Comparison of ENCODE assay signal across 9 cellular contexts in the genomic region with DNA sequence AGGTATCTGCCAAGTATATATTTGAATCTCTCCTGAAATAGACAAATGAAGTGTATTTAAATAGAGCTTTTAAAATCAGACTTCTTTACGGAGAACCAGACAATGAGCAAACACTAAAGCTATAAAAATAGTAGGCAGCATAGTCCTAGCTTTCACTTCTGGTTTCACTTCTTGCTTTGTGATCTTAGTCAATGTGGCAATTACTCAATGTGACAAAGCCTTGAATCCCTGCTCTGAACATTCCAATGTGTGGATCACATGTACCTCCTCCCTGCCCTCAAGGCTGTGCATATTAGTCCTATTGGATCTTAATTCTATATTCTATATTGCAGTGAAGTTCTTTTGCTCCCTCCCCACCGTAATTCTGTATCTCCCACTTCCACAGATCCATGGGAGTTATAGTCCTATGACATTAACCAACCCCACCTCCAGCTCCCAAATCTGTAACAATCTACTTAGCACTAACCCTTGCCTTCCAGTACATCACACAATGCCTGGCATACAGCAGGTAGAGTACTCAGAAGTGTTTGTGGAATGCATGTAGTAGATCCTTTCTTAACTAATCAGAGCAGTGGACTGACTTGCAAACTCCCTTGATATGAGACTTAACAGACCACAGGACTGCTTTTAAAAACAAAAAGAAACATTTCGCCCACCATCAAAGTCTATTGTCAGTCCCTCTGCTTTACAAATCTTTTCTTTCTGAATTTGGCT.
A peak's percentile ranks its signal among the peaks of the same experiment; 100 is the strongest.
DNase-seq lines count a peak whose midpoint lies in the region; ATAC-seq and TF ChIP-seq lines count a peak whose summit lies in the region.
"Had no signal": no experiment of that assay in that cellular context is flagged by ENCODE, and none has a peak within 500 bp of the region (broad histone marks: within the 10 kb centered on the region; RNA-seq: fewer than 3 reads in every experiment).

No MANE protein-coding gene starts in this region.

- no peaks in the 10 kb centered on the region for H3K36me3 Mint-ChIP-seq in stimulated activated effector memory CD8-positive, alpha-beta T cell treated with anti-CD3 and anti-CD28 coated beads, Interleukin-12 subunit alpha, Interleukin-12 subunit beta, amount 100 ng/mL, for 72 hours

- DNase-seq in AG10803 (ENCODE audit: low read depth) (peak; percentile 70), RPMI8226 (peak; percentile 67), foreskin fibroblast (peak; percentile 79 to 85), NCI-H345 treated with DMSO at 0.1 percent for 48 hours (lab: John Stamatoyannopoulos, UW; ENCODE audit: unreplicated experiment) (no peak), DMS 273 treated with DMSO at 0.1 percent for 48 hours (lab: John Stamatoyannopoulos, UW) (no peak)
- no peak for DNase-seq in stimulated activated effector memory CD8-positive, alpha-beta T cell treated with anti-CD3 and anti-CD28 coated beads, Interleukin-12 subunit alpha, Interleukin-12 subunit beta, amount 100 ng/mL, for 72 hours (ENCODE audit: low spot score in 2 of 2)

- ATAC-seq in GM18909 (IDR thresholded peaks at IDR 0.05; ENCODE audit: poor library complexity, unreplicated experiment) (peak; percentile 83), HG03097 (IDR thresholded peaks at IDR 0.05; ENCODE audit: low FRiP score, unreplicated experiment) (peak; percentile 80)
- ATAC-seq in stimulated activated effector memory CD8-positive, alpha-beta T cell treated with anti-CD3 and anti-CD28 coated beads, Interleukin-12 subunit alpha, Interleukin-12 subunit beta, amount 100 ng/mL, for 72 hours, result peak; percentile 71

- peaks cover 21% of the 10 kb centered on the region for H3K4me1 Mint-ChIP-seq in stimulated activated effector memory CD8-positive, alpha-beta T cell treated with anti-CD3 and anti-CD28 coated beads, Interleukin-12 subunit alpha, Interleukin-12 subunit beta, amount 100 ng/mL, for 72 hours

- no peak overlapping the region for H3K4me3 Mint-ChIP-seq in stimulated activated effector memory CD8-positive, alpha-beta T cell treated with anti-CD3 and anti-CD28 coated beads, Interleukin-12 subunit alpha, Interleukin-12 subunit beta, amount 100 ng/mL, for 72 hours

- H3K27ac Mint-ChIP-seq in stimulated activated effector memory CD8-positive, alpha-beta T cell treated with anti-CD3 and anti-CD28 coated beads, Interleukin-12 subunit alpha, Interleukin-12 subunit beta, amount 100 ng/mL, for 72 hours, result no peak overlapping the region

- H3K4me3 ChIP-seq in AG10803 (ENCODE audit: low read length) (peak overlapping the region; percentile 10; the same call in 1 of the 2 replicates), foreskin fibroblast (ENCODE audit: low read depth in 1 of 2, low read length in 2 of 2) (no peak overlapping the region)
- H3K4me3 ChIP-seq: HAP-1 had no signal

- TF ChIP-seq CTCF in AG10803 (conservative IDR thresholded peaks at IDR 0.05; ENCODE audit: low read length) (no peak), foreskin fibroblast (IDR thresholded peaks at IDR 0.05; ENCODE audit: low read depth, low read length) (no peak)

- H3K9me3 Mint-ChIP-seq in stimulated activated effector memory CD8-positive, alpha-beta T cell treated with anti-CD3 and anti-CD28 coated beads, Interleukin-12 subunit alpha, Interleukin-12 subunit beta, amount 100 ng/mL, for 72 hours, result no peaks in the 10 kb centered on the region

Comparison
In these comparisons a context has a peak if more than half of its experiments do, and no peak if none do; other contexts are left out.
1. DNase-seq: peak in AG10803 (single experiment), RPMI8226 (single experiment) and foreskin fibroblast (2 of 2); none in stimulated activated effector memory CD8-positive, alpha-beta T cell treated with anti-CD3 and anti-CD28 coated beads, Interleukin-12 subunit alpha, Interleukin-12 subunit beta, amount 100 ng/mL, for 72 hours (0 of 2), NCI-H345 treated with DMSO at 0.1 percent for 48 hours (single experiment) and DMS 273 treated with DMSO at 0.1 percent for 48 hours (single experiment).
2. Peak in every context shown above with its lines, with median percentiles within 50 percentile points of each other: ATAC-seq.